8 cellular contexts compared by ENCODE assay signal in the genomic region with DNA sequence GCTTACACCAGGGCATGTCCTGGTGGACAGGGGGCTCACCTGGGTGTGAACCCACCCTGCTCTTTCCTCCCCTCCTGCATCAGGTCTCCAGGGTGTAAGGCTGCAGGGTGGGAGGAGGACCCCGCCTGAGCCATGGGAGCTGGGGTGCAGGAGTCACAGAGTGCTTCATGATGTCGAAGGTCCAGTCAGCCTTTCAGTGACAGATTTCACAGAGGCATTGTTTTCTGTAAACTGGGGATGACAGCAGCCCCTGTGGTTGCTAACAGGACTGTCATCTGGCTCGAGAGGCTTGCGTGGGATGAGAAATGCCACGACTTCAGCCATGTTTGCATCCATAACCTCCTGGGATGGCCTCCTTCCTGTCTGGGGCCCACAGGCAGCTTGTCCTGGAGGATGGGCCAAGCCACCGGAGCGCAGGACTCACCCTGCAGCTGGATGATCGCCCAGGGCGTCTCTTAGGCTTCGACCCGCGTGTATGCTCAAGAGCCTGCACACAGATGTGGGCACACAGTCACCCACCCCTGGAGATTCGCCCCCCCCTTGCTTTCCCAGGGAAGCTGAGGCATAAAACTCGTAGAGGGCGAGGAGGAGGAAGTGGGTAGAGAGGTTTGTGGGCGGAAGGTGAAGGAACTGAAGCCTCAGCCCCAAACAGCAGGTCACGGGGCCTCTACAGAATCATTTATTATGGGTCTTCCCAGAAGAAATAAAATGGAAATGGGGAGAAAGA. TPM values are rescaled to one million over a fixed set of nuclear protein-coding genes. Genes with fewer than 3 reads are reported as not detected.
A peak's percentile ranks its signal among the peaks of the same experiment; 100 is the strongest.
DNase-seq lines count a peak whose midpoint lies in the region; ATAC-seq, FAIRE-seq and TF ChIP-seq lines count a peak whose summit lies in the region.

No MANE protein-coding gene starts in this region.

- peak overlapping the region; percentile 3 to 86 (median 74); a peak in 19 of 22 replicates for H3K27ac ChIP-seq in BLaER1 treated with 17β-estradiol and CSF1 and Interleukin-3, amounts not matched to agents 10 nM and 100 nM
- H3K27ac ChIP-seq in HepG2 (ENCODE audit: extremely low read length, insufficient read depth, low read length) (no peak overlapping the region), tibial artery (peak overlapping the region; percentile 80 to 90)

- H3K79me2 ChIP-seq in HepG2 (ENCODE audit: insufficient read depth, low read length), result no peaks in the 10 kb centered on the region

- H4K20me1 ChIP-seq in BLaER1 treated with 17β-estradiol and CSF1 and Interleukin-3, amounts not matched to agents 10 nM and 100 nM, result no peaks in the 10 kb centered on the region; a peak in 2 of 22 replicates
- H4K20me1 ChIP-seq in HepG2 (ENCODE audit: insufficient read depth, low read length), result no peaks in the 10 kb centered on the region

- WGBS in HepG2 (ENCODE audit: low lambda C conversion rate), result 28% methylated on average over 14 of the region's 17 CpGs

- H3K4me1 ChIP-seq in BLaER1 treated with 17β-estradiol and CSF1 and Interleukin-3, amounts not matched to agents 10 nM and 100 nM, result peaks cover 34 to 64% (median 46%) of the 10 kb centered on the region in 10 experiments
- H3K4me1 ChIP-seq in HepG2 (ENCODE audit: insufficient read depth, low read length) (peaks cover 54% of the 10 kb centered on the region), tibial artery (peaks cover 0 to 57% (median 15%) of the 10 kb centered on the region in 4 donors)

- in situ Hi-C loops in HepG2 (cut with HindIII; ENCODE audit: extremely low pct_ligation_motif_present, low pct_unique_long_range_greater_than_20kb), result loop anchor here (5.0 to 25.0 kb wide), 3 partner anchors 70 to 530 kb away; a partner anchor contains a TSS

- no peaks in the 10 kb centered on the region for H3K36me3 Mint-ChIP-seq in IgD-negative memory B cell

- no peak; the same call in 1 of the 2 replicates for TF ChIP-seq CTCF in HepG2 (CRISPR knock-in tag; IDR thresholded peaks at IDR 0.05)
- no peak for TF ChIP-seq CTCF in tibial artery (IDR thresholded peaks at IDR 0.05)

- no peak for FAIRE-seq in HepG2 (lab: Jason Lieb, UNC)

- ATAC-seq in HepG2, result peak; percentile 23
- no peak for ATAC-seq in HG03108 (IDR thresholded peaks at IDR 0.05; ENCODE audit: unreplicated experiment)

- peak; percentile 40 for DNase-seq in activated naive CD4-positive, alpha-beta T cell treated with Interleukin-2 at 50 U/mL for 16 hours
- DNase-seq in HepG2 (ENCODE audit: low spot score), result no peak
- no peak for DNase-seq in tibial artery
- DNase-seq in NCI-H2029 (lab: John Stamatoyannopoulos, UW), result no peak
- DNase-seq in dedifferentiated amniotic fluid mesenchymal stem cell (ENCODE audit: extremely low spot score), result no peak

- no peaks in the 10 kb centered on the region for H3K27me3 ChIP-seq in BLaER1 treated with 17β-estradiol and CSF1 and Interleukin-3, amounts not matched to agents 10 nM and 100 nM
- H3K27me3 ChIP-seq in HepG2 (ENCODE audit: control insufficient read depth in 1 of 2, insufficient read depth in 2 of 2, low read length in 2 of 2), result peaks cover 1 to 21% of the 10 kb centered on the region in 2 experiments; a peak in 3 of 5 replicates
- H3K27me3 ChIP-seq in tibial artery, result no peaks in the 10 kb centered on the region

- H3K4me3 Mint-ChIP-seq in IgD-negative memory B cell, result peak overlapping the region; percentile 12 to 82 (median 46)

- peak overlapping the region; percentile 3 to 78 (median 67); a peak in 15 of 22 replicates for H3K9ac ChIP-seq in BLaER1 treated with 17β-estradiol and CSF1 and Interleukin-3, amounts not matched to agents 10 nM and 100 nM
- H3K9ac ChIP-seq in HepG2 (ENCODE audit: insufficient read depth, low read depth, low read length), result peak overlapping the region; percentile 58

- peaks cover 3% of the 10 kb centered on the region for H3K27me3 Mint-ChIP-seq in IgD-negative memory B cell

- H3K9me3 Mint-ChIP-seq in IgD-negative memory B cell, result no peaks in the 10 kb centered on the region

- peak overlapping the region; percentile 28 to 80 (median 39) for H3K27ac Mint-ChIP-seq in IgD-negative memory B cell

- TF ChIP-seq EP300 in HepG2 (IDR thresholded peaks at IDR 0.05; ENCODE audit: low read depth in 2 of 2, low read length in 2 of 2) (no peak), HepG2 (CRISPR knock-in tag; IDR thresholded peaks at IDR 0.05; ENCODE audit: borderline replicate concordance) (no peak)

- TF ChIP-seq RAD21 in HepG2 (CRISPR knock-in tag; IDR thresholded peaks at IDR 0.05), result no peak

- H3K36me3 ChIP-seq in BLaER1 treated with 17β-estradiol and CSF1 and Interleukin-3, amounts not matched to agents 10 nM and 100 nM, result no peaks in the 10 kb centered on the region
- H3K36me3 ChIP-seq in HepG2 (replicated peaks in 1 of 2; ENCODE audit: control insufficient read depth in 1 of 2, insufficient read depth in 2 of 2, low read length in 2 of 2) (no peaks in the 10 kb centered on the region), tibial artery (no peaks in the 10 kb centered on the region)

- H3K4me1 Mint-ChIP-seq in IgD-negative memory B cell, result peaks cover 13 to 18% (median 14%) of the 10 kb centered on the region in 3 donors

- H3K4me2 ChIP-seq in BLaER1 treated with 17β-estradiol and CSF1 and Interleukin-3, amounts not matched to agents 10 nM and 100 nM, result peak overlapping the region; percentile 81 to 97 (median 89)
- H3K4me2 ChIP-seq in HepG2 (ENCODE audit: low read depth, low read length), result peak overlapping the region; percentile 95

- no peaks in the 10 kb centered on the region for H3K9me3 ChIP-seq in BLaER1 treated with 17β-estradiol and CSF1 and Interleukin-3, amounts not matched to agents 10 nM and 100 nM (replicated peaks in 1 of 11)
- H3K9me3 ChIP-seq in HepG2 (ENCODE audit: low read length), result no peaks in the 10 kb centered on the region
- H3K9me3 ChIP-seq in tibial artery, result no peaks in the 10 kb centered on the region

- BruUV-seq in HepG2 (replicated peaks; lab: Mats Ljungman, UMichigan), result no TSS peak

- H3K4me3 ChIP-seq in BLaER1 treated with 17β-estradiol and CSF1 and Interleukin-3, amounts not matched to agents 10 nM and 100 nM, result peak overlapping the region in 4 of 10 experiments; percentile 0 to 42 (median 29); a peak in 3 of 20 replicates
- H3K4me3 ChIP-seq in HepG2 (replicated peaks in 1 of 3; ENCODE audit: insufficient read depth in 1 of 3, low read depth in 2 of 3, low read length in 3 of 3) (peak overlapping the region; percentile 50 to 74 (median 55)), tibial artery (no peak overlapping the region)

- CTCF ChIA-PET in HepG2 (lab: Yijun Ruan, JAX; ENCODE audit: low intra/inter-chr PET ratio, low total read pairs), result interaction anchor here (5.0 kb wide), 1 partner anchor 192 kb away, joined by 79 read pairs; a partner anchor contains a TSS

- intact Hi-C loops in HepG2 (cut with micrococcal nuclease; ENCODE audit: unreplicated experiment), result loop anchor here (2.0 kb wide), 1 partner anchor 71 kb away; a partner anchor contains a TSS
- intact Hi-C loops in tibial artery (cut with DNase I; ENCODE audit: low total_unique reads), result loop anchor here (5.0 to 10.0 kb wide), 3 partner anchors 265 to 607 kb away; no protein-coding TSS in a partner anchor

- TF ChIP-seq POLR2A in HepG2 (IDR thresholded peaks at IDR 0.05; ENCODE audit: insufficient read depth in 1 of 2, low read depth in 2 of 2, low read length in 2 of 2), result no peak

- POLR2A ChIA-PET in HepG2 (lab: Yijun Ruan, JAX), result interaction anchor here (0.8 to 2.1 kb wide), 5 partner anchors 29 to 255 kb away, joined by 3 to 7 read pairs (median 3); a partner anchor contains a TSS

- peak overlapping the region; percentile 20 for H2AFZ ChIP-seq in HepG2 (ENCODE audit: low read length)

RNA-seq across cellular contexts. Expression of a gene that starts 4.9 kb away (rescaled TPM):
- polyA plus RNA-seq in IgD-negative memory B cell (not detected), HepG2 (2011; rRNA removed) (0.21 TPM in 1 of 2 replicates, not detected in the other)
- not detected in 2 replicates for total RNA-seq in HepG2 (2016; rRNA removed; fragmentation: Illumina TruSeq; extraction: Trizol)
- total RNA-seq in HepG2 (2016; cell fraction: cytosol; rRNA removed; fragmentation: Illumina TruSeq; extraction: Trizol; ENCODE audit: low read depth), result not detected in 2 replicates
- total RNA-seq in HepG2 (2016; cell fraction: insoluble cytoplasmic fraction; rRNA removed; fragmentation: Illumina TruSeq; extraction: Trizol), result not detected in 2 replicates
- not detected in 2 replicates for total RNA-seq in HepG2 (2016; cell fraction: membrane; rRNA removed; fragmentation: Illumina TruSeq; extraction: Trizol)
- total RNA-seq in HepG2 (2016; cell fraction: nucleus; rRNA removed; fragmentation: Illumina TruSeq; extraction: Trizol), result not detected in 2 replicates
- not detected in 2 replicates for polyA plus RNA-seq in HepG2 (2011; cell fraction: cytosol; rRNA removed)
- 1.1 and 1.8 TPM in 2 replicates for polyA plus RNA-seq in HepG2 (2011; cell fraction: nucleus; rRNA removed)
- 1.1 TPM in 1 of 2 replicates, not detected in the other for polyA plus RNA-seq in HepG2 (2012)
- not detected in 2 replicates for polyA plus RNA-seq in HepG2 (2016; cell fraction: cytosol; fragmentation: Illumina TruSeq; extraction: Trizol; ENCODE audit: low read depth)
- not detected in 2 replicates for polyA plus RNA-seq in HepG2 (2016; cell fraction: insoluble cytoplasmic fraction; fragmentation: Illumina TruSeq; extraction: Trizol; ENCODE audit: low read depth)
- polyA plus RNA-seq in HepG2 (2016; cell fraction: membrane; fragmentation: Illumina TruSeq; extraction: Trizol; ENCODE audit: low read depth), result not detected in 2 replicates
- not detected in 2 replicates for polyA plus RNA-seq in HepG2 (2016; cell fraction: nucleus; fragmentation: Illumina TruSeq; extraction: Trizol; ENCODE audit: insufficient read depth, low read depth)
- not detected in 2 replicates for polyA minus RNA-seq in HepG2 (2011; rRNA and poly(A)+ RNA removed; ENCODE audit: low replicate concordance)
- polyA minus RNA-seq in HepG2 (2011; cell fraction: cytosol; rRNA and poly(A)+ RNA removed), result not detected in 2 replicates
- polyA minus RNA-seq in HepG2 (2011; cell fraction: nucleus; rRNA and poly(A)+ RNA removed), result not detected in 2 replicates

RNA-seq across cellular contexts. Expression of a gene that starts 24.1 kb away (rescaled TPM):
- polyA plus RNA-seq in IgD-negative memory B cell, result not detected
- total RNA-seq in HepG2 (2016; rRNA removed; fragmentation: Illumina TruSeq; extraction: Trizol), result 0.84 and 1.5 TPM in 2 replicates
- total RNA-seq in HepG2 (2016; cell fraction: cytosol; rRNA removed; fragmentation: Illumina TruSeq; extraction: Trizol; ENCODE audit: low read depth), result 0.35 and 0.40 TPM in 2 replicates
- total RNA-seq in HepG2 (2016; cell fraction: insoluble cytoplasmic fraction; rRNA removed; fragmentation: Illumina TruSeq; extraction: Trizol), result 1.1 TPM in 2 replicates
- 0.25 and 0.69 TPM in 2 replicates for total RNA-seq in HepG2 (2016; cell fraction: membrane; rRNA removed; fragmentation: Illumina TruSeq; extraction: Trizol)
- total RNA-seq in HepG2 (2016; cell fraction: nucleus; rRNA removed; fragmentation: Illumina TruSeq; extraction: Trizol), result 1.2 and 1.3 TPM in 2 replicates
- polyA plus RNA-seq in HepG2 (2011; rRNA removed), result 0.74 and 0.91 TPM in 2 replicates
- polyA plus RNA-seq in HepG2 (2011; cell fraction: cytosol; rRNA removed), result 0.55 and 0.72 TPM in 2 replicates
- 5.7 and 8.2 TPM in 2 replicates for polyA plus RNA-seq in HepG2 (2011; cell fraction: nucleus; rRNA removed)
- polyA plus RNA-seq in HepG2 (2012), result 1.3 and 1.8 TPM in 2 replicates
- polyA plus RNA-seq in HepG2 (2016; cell fraction: cytosol; fragmentation: Illumina TruSeq; extraction: Trizol; ENCODE audit: low read depth), result 0.09 TPM in 1 of 2 replicates, not detected in the other
- polyA plus RNA-seq in HepG2 (2016; cell fraction: insoluble cytoplasmic fraction; fragmentation: Illumina TruSeq; extraction: Trizol; ENCODE audit: low read depth), result 1.1 and 1.8 TPM in 2 replicates
- polyA plus RNA-seq in HepG2 (2016; cell fraction: membrane; fragmentation: Illumina TruSeq; extraction: Trizol; ENCODE audit: low read depth), result 0.23 and 0.31 TPM in 2 replicates
- polyA plus RNA-seq in HepG2 (2016; cell fraction: nucleus; fragmentation: Illumina TruSeq; extraction: Trizol; ENCODE audit: insufficient read depth, low read depth), result 5.8 and 5.9 TPM in 2 replicates
- polyA minus RNA-seq in HepG2 (2011; rRNA and poly(A)+ RNA removed; ENCODE audit: low replicate concordance), result 1.2 and 5.8 TPM in 2 replicates
- polyA minus RNA-seq in HepG2 (2011; cell fraction: cytosol; rRNA and poly(A)+ RNA removed), result 1.3 TPM in 1 of 2 replicates, not detected in the other
- polyA minus RNA-seq in HepG2 (2011; cell fraction: nucleus; rRNA and poly(A)+ RNA removed), result 2.2 and 2.4 TPM in 2 replicates

RNA-seq across cellular contexts. Expression of a gene that starts 24.1 kb away (rescaled TPM):
- polyA plus RNA-seq in IgD-negative memory B cell, result 15.5 TPM
- 6.4 and 9.7 TPM in 2 replicates for total RNA-seq in HepG2 (2016; rRNA removed; fragmentation: Illumina TruSeq; extraction: Trizol)
- 5.0 and 5.7 TPM in 2 replicates for total RNA-seq in HepG2 (2016; cell fraction: cytosol; rRNA removed; fragmentation: Illumina TruSeq; extraction: Trizol; ENCODE audit: low read depth)
- 4.7 and 10.2 TPM in 2 replicates for total RNA-seq in HepG2 (2016; cell fraction: insoluble cytoplasmic fraction; rRNA removed; fragmentation: Illumina TruSeq; extraction: Trizol)
- 5.3 and 5.8 TPM in 2 replicates for total RNA-seq in HepG2 (2016; cell fraction: membrane; rRNA removed; fragmentation: Illumina TruSeq; extraction: Trizol)
- total RNA-seq in HepG2 (2016; cell fraction: nucleus; rRNA removed; fragmentation: Illumina TruSeq; extraction: Trizol), result 9.4 and 12.9 TPM in 2 replicates
- 11.5 and 17.0 TPM in 2 replicates for polyA plus RNA-seq in HepG2 (2011; rRNA removed)
- 4.6 and 5.8 TPM in 2 replicates for polyA plus RNA-seq in HepG2 (2011; cell fraction: cytosol; rRNA removed)
- 100 and 116 TPM in 2 replicates for polyA plus RNA-seq in HepG2 (2011; cell fraction: nucleus; rRNA removed)
- polyA plus RNA-seq in HepG2 (2012), result 16.4 and 23.4 TPM in 2 replicates
- polyA plus RNA-seq in HepG2 (2016; cell fraction: cytosol; fragmentation: Illumina TruSeq; extraction: Trizol; ENCODE audit: low read depth), result 1.2 and 1.8 TPM in 2 replicates
- polyA plus RNA-seq in HepG2 (2016; cell fraction: insoluble cytoplasmic fraction; fragmentation: Illumina TruSeq; extraction: Trizol; ENCODE audit: low read depth), result 9.0 and 11.9 TPM in 2 replicates
- polyA plus RNA-seq in HepG2 (2016; cell fraction: membrane; fragmentation: Illumina TruSeq; extraction: Trizol; ENCODE audit: low read depth), result 2.8 and 3.2 TPM in 2 replicates
- 55.9 and 56.2 TPM in 2 replicates for polyA plus RNA-seq in HepG2 (2016; cell fraction: nucleus; fragmentation: Illumina TruSeq; extraction: Trizol; ENCODE audit: insufficient read depth, low read depth)
- polyA minus RNA-seq in HepG2 (2011; rRNA and poly(A)+ RNA removed; ENCODE audit: low replicate concordance), result 13.2 and 19.3 TPM in 2 replicates
- polyA minus RNA-seq in HepG2 (2011; cell fraction: cytosol; rRNA and poly(A)+ RNA removed), result 4.7 and 6.5 TPM in 2 replicates
- polyA minus RNA-seq in HepG2 (2011; cell fraction: nucleus; rRNA and poly(A)+ RNA removed), result 20.1 and 21.6 TPM in 2 replicates

RNA-seq across cellular contexts. Expression of a gene that starts 56.4 kb away (rescaled TPM):
- polyA plus RNA-seq in IgD-negative memory B cell, result not detected
- total RNA-seq in HepG2 (2016; rRNA removed; fragmentation: Illumina TruSeq; extraction: Trizol), result not detected in 2 replicates
- not detected in 2 replicates for total RNA-seq in HepG2 (2016; cell fraction: cytosol; rRNA removed; fragmentation: Illumina TruSeq; extraction: Trizol; ENCODE audit: low read depth)
- total RNA-seq in HepG2 (2016; cell fraction: insoluble cytoplasmic fraction; rRNA removed; fragmentation: Illumina TruSeq; extraction: Trizol), result not detected in 2 replicates
- 0.17 TPM in 1 of 2 replicates, not detected in the other for total RNA-seq in HepG2 (2016; cell fraction: membrane; rRNA removed; fragmentation: Illumina TruSeq; extraction: Trizol)
- total RNA-seq in HepG2 (2016; cell fraction: nucleus; rRNA removed; fragmentation: Illumina TruSeq; extraction: Trizol), result not detected in 2 replicates
- 0.18 TPM in 1 of 2 replicates, not detected in the other for polyA plus RNA-seq in HepG2 (2011; rRNA removed)
- polyA plus RNA-seq in HepG2 (2011; cell fraction: cytosol; rRNA removed), result 0.15 TPM in 1 of 2 replicates, not detected in the other
- polyA plus RNA-seq in HepG2 (2011; cell fraction: nucleus; rRNA removed), result 0.26 TPM in 2 replicates
- 0.19 and 0.24 TPM in 2 replicates for polyA plus RNA-seq in HepG2 (2012)
- polyA plus RNA-seq in HepG2 (2016; cell fraction: cytosol; fragmentation: Illumina TruSeq; extraction: Trizol; ENCODE audit: low read depth), result not detected in 2 replicates
- polyA plus RNA-seq in HepG2 (2016; cell fraction: insoluble cytoplasmic fraction; fragmentation: Illumina TruSeq; extraction: Trizol; ENCODE audit: low read depth), result not detected in 2 replicates
- not detected in 2 replicates for polyA plus RNA-seq in HepG2 (2016; cell fraction: membrane; fragmentation: Illumina TruSeq; extraction: Trizol; ENCODE audit: low read depth)
- not detected in 2 replicates for polyA plus RNA-seq in HepG2 (2016; cell fraction: nucleus; fragmentation: Illumina TruSeq; extraction: Trizol; ENCODE audit: insufficient read depth, low read depth)
- 0.54 TPM in 1 of 2 replicates, not detected in the other for polyA minus RNA-seq in HepG2 (2011; rRNA and poly(A)+ RNA removed; ENCODE audit: low replicate concordance)
- not detected in 2 replicates for polyA minus RNA-seq in HepG2 (2011; cell fraction: cytosol; rRNA and poly(A)+ RNA removed)
- not detected in 2 replicates for polyA minus RNA-seq in HepG2 (2011; cell fraction: nucleus; rRNA and poly(A)+ RNA removed)

Comparison
In these comparisons a context has a peak if more than half of its experiments do, and no peak if none do; other contexts are left out.
1. H3K4me3 ChIP-seq: peak in HepG2 (3 of 3); none in tibial artery (0 of 2).